21 cellular contexts compared by ENCODE assay signal in the genomic region with DNA sequence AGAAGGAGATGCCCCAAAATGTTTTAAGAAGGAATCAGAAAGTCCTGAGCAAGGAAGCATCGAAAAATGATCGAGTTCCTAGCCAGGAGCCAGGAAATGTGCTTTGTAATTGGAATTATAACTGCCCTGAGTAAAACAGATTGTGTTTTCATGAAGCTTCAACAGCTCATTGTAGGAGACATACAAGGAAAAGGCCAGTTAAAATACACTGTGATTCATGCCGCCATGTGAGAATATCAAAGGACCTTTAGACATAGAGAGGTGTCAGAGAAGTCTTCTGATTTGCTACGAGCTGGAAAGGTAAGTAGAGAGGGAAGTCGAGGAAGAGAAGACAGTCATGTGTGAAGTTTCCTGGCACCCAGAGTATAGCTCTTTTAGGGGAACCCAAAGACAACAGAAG.
DNase-seq lines count a peak whose midpoint lies in the region; ATAC-seq and TF ChIP-seq lines count a peak whose summit lies in the region.
"Had no signal": no experiment of that assay in that cellular context is flagged by ENCODE, and none has a peak within 500 bp of the region (broad histone marks: within the 10 kb centered on the region; RNA-seq: fewer than 3 reads in every experiment).

No MANE protein-coding gene starts in this region.

- peaks cover 3% of the 10 kb centered on the region for H3K9me3 Mint-ChIP-seq in activated T-helper 2 cell treated with anti-CD3 and anti-CD28 coated beads, Interferon-gamma antibody, Interleukin-2, Interleukin-4, amounts not matched to agents 10 μg/mL and 5 μg/mL and 100 μg/mL, durations not matched to agents 14 hours and 24 hours and 36 hours
- H3K9me3 Mint-ChIP-seq in memory B cell = no peaks in the 10 kb centered on the region

- H3K4me1 Mint-ChIP-seq in activated T-helper 2 cell treated with anti-CD3 and anti-CD28 coated beads, Interferon-gamma antibody, Interleukin-2, Interleukin-4, amounts not matched to agents 10 μg/mL and 5 μg/mL and 100 μg/mL, durations not matched to agents 14 hours and 24 hours and 36 hours (ENCODE audit: low read depth) = peaks cover 31% of the 10 kb centered on the region
- peaks cover 21% of the 10 kb centered on the region for H3K4me1 Mint-ChIP-seq in memory B cell

- H3K27me3 ChIP-seq in heart left ventricle (no peaks in the 10 kb centered on the region), right atrium auricular region (no peaks in the 10 kb centered on the region)
- H3K27me3 ChIP-seq: neutrophil had no signal

- no peak overlapping the region for H3K4me3 Mint-ChIP-seq in activated T-helper 2 cell treated with anti-CD3 and anti-CD28 coated beads, Interferon-gamma antibody, Interleukin-2, Interleukin-4, amounts not matched to agents 10 μg/mL and 5 μg/mL and 100 μg/mL, durations not matched to agents 14 hours and 24 hours and 36 hours (ENCODE audit: low read depth)
- H3K4me3 Mint-ChIP-seq in memory B cell = no peak overlapping the region
- H3K4me3 Mint-ChIP-seq: activated CD8-positive, alpha-beta memory T cell treated with anti-CD3 and anti-CD28 coated beads, Interleukin-2, amount 10 ng/mL, durations not matched to agents 7 days and 5 days had no signal

- H3K36me3 Mint-ChIP-seq in activated T-helper 2 cell treated with anti-CD3 and anti-CD28 coated beads, Interferon-gamma antibody, Interleukin-2, Interleukin-4, amounts not matched to agents 10 μg/mL and 5 μg/mL and 100 μg/mL, durations not matched to agents 14 hours and 24 hours and 36 hours (ENCODE audit: low read depth) = peaks cover 38% of the 10 kb centered on the region
- peaks cover 6% of the 10 kb centered on the region for H3K36me3 Mint-ChIP-seq in memory B cell

- no peaks in the 10 kb centered on the region for H3K27me3 Mint-ChIP-seq in activated T-helper 2 cell treated with anti-CD3 and anti-CD28 coated beads, Interferon-gamma antibody, Interleukin-2, Interleukin-4, amounts not matched to agents 10 μg/mL and 5 μg/mL and 100 μg/mL, durations not matched to agents 14 hours and 24 hours and 36 hours (ENCODE audit: low read depth)
- H3K27me3 Mint-ChIP-seq in memory B cell = no peaks in the 10 kb centered on the region
- H3K27me3 Mint-ChIP-seq: activated CD8-positive, alpha-beta memory T cell treated with anti-CD3 and anti-CD28 coated beads, Interleukin-2, amount 10 ng/mL, durations not matched to agents 7 days and 5 days had no signal

- intact Hi-C loops in heart left ventricle (cut with DNase I) = loop anchor here in 2 of 10 donors (5.0 to 10.0 kb wide), 2 partner anchors 50 to 52 kb away; no protein-coding TSS in a partner anchor
- intact Hi-C loops in activated T-helper 2 cell treated with anti-CD3 and anti-CD28 coated beads, Interferon-gamma antibody, Interleukin-2, Interleukin-4, amounts not matched to agents 10 μg/mL and 5 μg/mL and 100 μg/mL, durations not matched to agents 14 hours and 24 hours and 36 hours (cut with micrococcal nuclease) = no loop called here

- peak overlapping the region; percentile 13 for H3K27ac Mint-ChIP-seq in activated T-helper 2 cell treated with anti-CD3 and anti-CD28 coated beads, Interferon-gamma antibody, Interleukin-2, Interleukin-4, amounts not matched to agents 10 μg/mL and 5 μg/mL and 100 μg/mL, durations not matched to agents 14 hours and 24 hours and 36 hours
- H3K27ac Mint-ChIP-seq in memory B cell = peak overlapping the region; percentile 19
- H3K27ac Mint-ChIP-seq: activated CD8-positive, alpha-beta memory T cell treated with anti-CD3 and anti-CD28 coated beads, Interleukin-2, amount 10 ng/mL, durations not matched to agents 7 days and 5 days had no signal

- H3K36me3 ChIP-seq in heart left ventricle (peaks cover 0 to 4% (median 0%) of the 10 kb centered on the region in 9 donors), right atrium auricular region (no peaks in the 10 kb centered on the region)
- H3K36me3 ChIP-seq: thoracic aorta had no signal

- H3K4me1 ChIP-seq in heart left ventricle (peaks cover 16 to 90% (median 63%) of the 10 kb centered on the region in 12 donors), right atrium auricular region (peaks cover 0 to 56% of the 10 kb centered on the region in 2 donors)

- 69 to 74% (median 72%) methylated on average over 5 of the region's 5 CpGs for whole genome bisulfite sequencing in heart left ventricle, 4 donors

- TF ChIP-seq CTCF in heart left ventricle (IDR thresholded peaks at IDR 0.05) (no peak), right atrium auricular region (IDR thresholded peaks at IDR 0.05) (no peak)

- no peak overlapping the region for H3K4me3 ChIP-seq in heart left ventricle
- H3K4me3 ChIP-seq in right atrium auricular region = no peak overlapping the region
- H3K4me3 ChIP-seq: mucosa of descending colon, thoracic aorta had no signal

- no peak for TF ChIP-seq POLR2A in heart left ventricle (IDR thresholded peaks at IDR 0.05)

- ATAC-seq in heart left ventricle (no peak), memory B cell (ENCODE audit: low read depth) (no peak), GM21786 (IDR thresholded peaks at IDR 0.05; ENCODE audit: unreplicated experiment) (no peak)
- ATAC-seq: activated CD8-positive, alpha-beta memory T cell treated with anti-CD3 and anti-CD28 coated beads, Interleukin-2, amount 10 ng/mL, durations not matched to agents 7 days and 5 days; left colon; mucosa of descending colon had no signal

- H3K9me3 ChIP-seq in heart left ventricle = no peaks in the 10 kb centered on the region
- H3K9me3 ChIP-seq in right atrium auricular region = no peaks in the 10 kb centered on the region
- H3K9me3 ChIP-seq: mucosa of descending colon, neutrophil, thoracic aorta had no signal

- H3K27ac ChIP-seq in heart left ventricle (peak overlapping the region in 11 of 12 donors; percentile 0 to 81 (median 51)), right atrium auricular region (peak overlapping the region in 1 of 2 donors; percentile 61)
- H3K27ac ChIP-seq: neutrophil, VCaP had no signal

- DNase-seq in heart left ventricle (no peak), right atrium auricular region (ENCODE audit: low spot score) (no peak), memory B cell (ENCODE audit: low spot score in 2 of 2) (no peak), superior temporal gyrus (ENCODE audit: extremely low spot score) (peak; percentile 32), NCI-H1694 treated with DMSO at 0.1 percent for 48 hours (lab: John Stamatoyannopoulos, UW) (no peak), activated gamma-delta T cell (lab: John Stamatoyannopoulos, UW) (no peak)
- no peak for DNase-seq in activated T-helper 2 cell treated with anti-CD3 and anti-CD28 coated beads, Interferon-gamma antibody, Interleukin-2, Interleukin-4, amounts not matched to agents 10 μg/mL and 5 μg/mL and 100 μg/mL, durations not matched to agents 14 hours and 24 hours and 36 hours (ENCODE audit: low spot score)
- DNase-seq: activated CD8-positive, alpha-beta memory T cell treated with anti-CD3 and anti-CD28 coated beads, Interleukin-2, amount 10 ng/mL, durations not matched to agents 7 days and 5 days; COR-L47; hippocampal formation; left colon; MM.1S; mucosa of descending colon; NCI-H187 treated with DMSO at 0.1 percent for 48 hours; NCI-H446 treated with DMSO at 0.1 percent for 48 hours; SHP77 treated with DMSO at 0.1 percent for 48 hours; T-helper 1 cell had no signal
